In genomic region chr1:20212685-20213331, GRCh38 we compare ENCODE assay signal across 8 cellular contexts. TPM values are rescaled to one million over a fixed set of nuclear protein-coding genes. Genes with fewer than 3 reads are reported as not detected.
A peak's percentile ranks its signal among the peaks of the same experiment; 100 is the strongest.
DNase-seq lines count a peak whose midpoint lies in the region; ATAC-seq and TF ChIP-seq lines count a peak whose summit lies in the region.

No MANE protein-coding gene starts in this region.

- CTCF ChIA-PET in T-cell (lab: Charles Lee): interaction anchor here (0.5 to 1.5 kb wide), 19 partner anchors 8 to 1569 kb away, joined by 3 to 9 read pairs (median 5); no protein-coding TSS in a partner anchor

- H3K9me3 Mint-ChIP-seq in T-cell: no peaks in the 10 kb centered on the region

- DNase-seq in GM12865 (ENCODE audit: low read depth): peak; percentile 74
- peak; percentile 85 for DNase-seq in NCI-H1436 (lab: John Stamatoyannopoulos, UW)
- peak; percentile 6 to 57 (median 36) for DNase-seq in T-cell
- DNase-seq in adrenal gland: peak; percentile 59 to 81 (median 74)
- DNase-seq in right atrium auricular region (ENCODE audit: low spot score): peak; percentile 65
- peak; percentile 78 for DNase-seq in sigmoid colon

- intact Hi-C loops in adrenal gland (cut with DNase I): loop anchor here (5.0 to 10.0 kb wide), 3 partner anchors 162 to 279 kb away; no protein-coding TSS in a partner anchor
- intact Hi-C loops in sigmoid colon (cut with DNase I): loop anchor here (1.0 to 10.0 kb wide), 6 partner anchors 111 to 296 kb away; no protein-coding TSS in a partner anchor

- TF ChIP-seq POLR2A in adrenal gland (IDR thresholded peaks at IDR 0.05) (no peak), sigmoid colon (IDR thresholded peaks at IDR 0.05) (no peak)

- H3K4me1 ChIP-seq in adrenal gland (replicated peaks in 1 of 2): peaks cover 17 to 28% of the 10 kb centered on the region in 2 donors
- peaks cover 0 to 8% of the 10 kb centered on the region in 2 donors for H3K4me1 ChIP-seq in right atrium auricular region
- H3K4me1 ChIP-seq in sigmoid colon: peaks cover 0 to 10% (median 8%) of the 10 kb centered on the region in 4 donors

- H3K27ac Mint-ChIP-seq in T-cell: peak overlapping the region in 1 of 2 donors; percentile 65

- H3K36me3 ChIP-seq in adrenal gland (replicated peaks in 1 of 2) (no peaks in the 10 kb centered on the region), right atrium auricular region (no peaks in the 10 kb centered on the region), sigmoid colon (no peaks in the 10 kb centered on the region)

- peaks cover 41 to 48% of the 10 kb centered on the region in 2 donors for H3K27me3 Mint-ChIP-seq in T-cell

- H3K27me3 ChIP-seq in adrenal gland: no peaks in the 10 kb centered on the region
- H3K27me3 ChIP-seq in right atrium auricular region: no peaks in the 10 kb centered on the region
- H3K27me3 ChIP-seq in sigmoid colon: peaks cover 0 to 7% (median 0%) of the 10 kb centered on the region in 3 donors

- H3K4me3 Mint-ChIP-seq in T-cell: peak overlapping the region in 1 of 3 donors; percentile 46

- H3K9me3 ChIP-seq in adrenal gland (replicated peaks in 1 of 3) (no peaks in the 10 kb centered on the region), right atrium auricular region (no peaks in the 10 kb centered on the region), sigmoid colon (no peaks in the 10 kb centered on the region)

- peak; percentile 54 to 62 (median 58) for ATAC-seq in T-cell (replicated peaks in 1 of 4)
- no peak for ATAC-seq in HG03135 (IDR thresholded peaks at IDR 0.05; ENCODE audit: unreplicated experiment)
- ATAC-seq in GM18520 (IDR thresholded peaks at IDR 0.05; ENCODE audit: unreplicated experiment): no peak

- TF ChIP-seq CTCF in GM12865 (IDR thresholded peaks at IDR 0.05; ENCODE audit: insufficient read depth, low read depth, low read length, missing control alignments) (peak; percentile 64), adrenal gland (IDR thresholded peaks at IDR 0.05) (peak; percentile 57 to 87 (median 72)), right atrium auricular region (IDR thresholded peaks at IDR 0.05) (peak; percentile 80 to 87), sigmoid colon (IDR thresholded peaks at IDR 0.05) (peak; percentile 46 to 58 (median 56))

- H3K27ac ChIP-seq in adrenal gland (peak overlapping the region in 3 of 5 donors; percentile 83 to 93 (median 87)), right atrium auricular region (no peak overlapping the region), sigmoid colon (no peak overlapping the region)

- 5 to 8% (median 5%) methylated on average over 20 to 21 of the region's 21 CpGs for WGBS in adrenal gland, 4 donors
- 2 to 4% methylated on average over 21 of the region's 21 CpGs for WGBS in sigmoid colon, 2 donors

- TF ChIP-seq EP300 in sigmoid colon (IDR thresholded peaks at IDR 0.05): no peak

- POLR2A ChIA-PET in T-cell (lab: Charles Lee): interaction anchor here in 1 of 2 donors (0.5 kb wide), 1 partner anchor 280 kb away, joined by 6 read pairs; no protein-coding TSS in a partner anchor

- no peaks in the 10 kb centered on the region for H3K36me3 Mint-ChIP-seq in T-cell

- no peak overlapping the region for H3K4me3 ChIP-seq in GM12865 (ENCODE audit: low read depth, low read length)
- H3K4me3 ChIP-seq in adrenal gland: no peak overlapping the region
- no peak overlapping the region for H3K4me3 ChIP-seq in right atrium auricular region
- H3K4me3 ChIP-seq in sigmoid colon: no peak overlapping the region

- H3K4me1 Mint-ChIP-seq in T-cell: peaks cover 5 to 7% (median 7%) of the 10 kb centered on the region in 3 donors

RNA-seq across cellular contexts. Expression of gene PLA2G2C, which starts 26.5 kb away (rescaled TPM):
- under 1 TPM in 1 of 5 donors, not detected in 4; 0.85 TPM for total RNA-seq in T-cell
- under 1 TPM in 4 of 8 donors, not detected in 4; 0.11 to 0.39 (median 0.13) TPM for total RNA-seq in adrenal gland
- under 1 TPM in 2 of 3 donors, not detected in 1; 0.07 to 0.08 TPM for polyA plus RNA-seq in adrenal gland
- total RNA-seq in right atrium auricular region: not detected
- total RNA-seq in sigmoid colon: 1 to 10 TPM in 3 of 4 donors, under 1 TPM in 1; 0.82 to 5.5 (median 1.5) TPM
- under 1 TPM in 1 of 3 donors, not detected in 2; 0.09 TPM for polyA plus RNA-seq in sigmoid colon

RNA-seq across cellular contexts. Expression of gene UBXN10, which starts 26.9 kb away (rescaled TPM):
- total RNA-seq in T-cell: under 1 TPM; 0.06 to 0.30 (median 0.20) TPM
- 1 to 10 TPM in 7 of 8 donors, under 1 TPM in 1; 0.84 to 2.6 (median 1.8) TPM for total RNA-seq in adrenal gland
- polyA plus RNA-seq in adrenal gland: 1 to 10 TPM in 1 of 3 donors, under 1 TPM in 2; 0.64 to 1.7 (median 0.91) TPM
- 1 to 10 TPM; 2.7 to 7.3 TPM for total RNA-seq in right atrium auricular region
- total RNA-seq in sigmoid colon: 10 to 100 TPM; 14.6 to 25.0 (median 23.1) TPM
- polyA plus RNA-seq in sigmoid colon: 1 to 10 TPM; 2.9 to 7.8 (median 3.7) TPM

Comparison
In these comparisons a context has a peak if more than half of its experiments do, and no peak if none do; other contexts are left out.
1. ATAC-seq: peak in T-cell (4 of 4); none in HG03135 (single experiment) and GM18520 (single experiment).
2. H3K27ac ChIP-seq: peak in adrenal gland (3 of 5); none in right atrium auricular region (0 of 2) and sigmoid colon (0 of 4).
3. Peak in every context shown above with its lines, with median percentiles within 50 percentile points of each other: DNase-seq and CTCF ChIP-seq.